In genomic region chr6:56526860-56527544, GRCh38 we compare ENCODE assay signal across 1 cellular context.
TF ChIP-seq lines count a peak whose summit lies in the region.

No MANE protein-coding gene starts in this region.

TF ChIP-seq in HEK293, 187 proteins besides CTCF, POLR2A, EP300 and RAD21 (continued from another document):
- TF ChIP-seq ZNF561 (tag by site-specific recombination; IDR thresholded peaks at IDR 0.05; ENCODE audit: borderline replicate concordance) (no peak), ZFP41 (tag by site-specific recombination; IDR thresholded peaks at IDR 0.05; ENCODE audit: borderline replicate concordance) (no peak), ZSCAN23 (tag by site-specific recombination; IDR thresholded peaks at IDR 0.05) (no peak), ZNF146 (tag by site-specific recombination; IDR thresholded peaks at IDR 0.05) (no peak), ZNF626 (tag by site-specific recombination; IDR thresholded peaks at IDR 0.05) (no peak), ZBTB17 (tag by site-specific recombination; IDR thresholded peaks at IDR 0.05) (peak; percentile 44), ZNF629 (tag by site-specific recombination; IDR thresholded peaks at IDR 0.05) (peak; percentile 74), ZNF670 (tag by site-specific recombination; IDR thresholded peaks at IDR 0.05; ENCODE audit: low read depth) (no peak), ZNF24 (tag by site-specific recombination; IDR thresholded peaks at IDR 0.05) (no peak), KLF7 (tag by site-specific recombination; IDR thresholded peaks at IDR 0.05; ENCODE audit: borderline replicate concordance) (no peak), PRDM6 (tag by site-specific recombination; IDR thresholded peaks at IDR 0.05) (peak; percentile 52; the same call in 1 of the 2 replicates), KLF17 (tag by site-specific recombination; IDR thresholded peaks at IDR 0.05) (no peak), PRDM4 (tag by site-specific recombination; IDR thresholded peaks at IDR 0.05) (no peak), FEZF1 (tag by site-specific recombination; IDR thresholded peaks at IDR 0.05) (no peak), ZNF785 (tag by site-specific recombination; IDR thresholded peaks at IDR 0.05) (no peak), GLIS2 (tag by site-specific recombination; IDR thresholded peaks at IDR 0.05) (no peak)
